ENCODE assay signal across 8 cellular contexts in genomic region chr6:134173007-134173690, GRCh38.
DNase-seq lines count a peak whose midpoint lies in the region; ATAC-seq, FAIRE-seq and TF ChIP-seq lines count a peak whose summit lies in the region.

No MANE protein-coding gene starts in this region.

- 11 to 25% (median 11%) methylated on average over 8 of the region's 8 CpGs for WGBS in ovary, 3 donors

- BruUV-seq in PC-3 (replicated peaks; lab: Mats Ljungman, UMichigan), result no TSS peak
- no TSS peak for BruUV-seq in endothelial cell of umbilical vein (replicated peaks; lab: Mats Ljungman, UMichigan)

- TF ChIP-seq EP300 in ovary (IDR thresholded peaks at IDR 0.05), result no peak

- no peaks in the 10 kb centered on the region for H3K9me2 ChIP-seq in PC-3 (replicated peaks; ENCODE audit: low read length)

- no peaks in the 10 kb centered on the region for H3K9me3 ChIP-seq in BLaER1
- no peaks in the 10 kb centered on the region for H3K9me3 ChIP-seq in PC-3 (ENCODE audit: low read length)
- H3K9me3 ChIP-seq in endothelial cell of umbilical vein (replicated peaks; ENCODE audit: control insufficient read depth, insufficient read depth, low read length), result no peaks in the 10 kb centered on the region
- no peaks in the 10 kb centered on the region for H3K9me3 ChIP-seq in ovary

- H3K4me1 ChIP-seq in BLaER1, result peaks cover 65% of the 10 kb centered on the region
- peaks cover 7% of the 10 kb centered on the region; the same call in 1 of the 2 replicates for H3K4me1 ChIP-seq in PC-3 (ENCODE audit: insufficient read depth, low read length)
- H3K4me1 ChIP-seq in endothelial cell of umbilical vein (ENCODE audit: control insufficient read depth, extremely low read depth, insufficient read depth, low read length), result peaks cover 55% of the 10 kb centered on the region
- peaks cover 6% of the 10 kb centered on the region for H3K4me1 ChIP-seq in ovary (ENCODE audit: insufficient read depth)

- H3F3A ChIP-seq in PC-3 (ENCODE audit: low read length, unreplicated experiment), result no peaks in the 10 kb centered on the region

- H3K27me3 ChIP-seq in BLaER1 (peaks cover 10% of the 10 kb centered on the region), PC-3 (ENCODE audit: low read length) (no peaks in the 10 kb centered on the region), endothelial cell of umbilical vein (ENCODE audit: control insufficient read depth in 2 of 2, insufficient read depth in 2 of 2, low read length in 2 of 2) (no peaks in the 10 kb centered on the region), ovary (no peaks in the 10 kb centered on the region)

- intact Hi-C loops in PC-3 (cut with micrococcal nuclease), result loop anchor here (5.0 to 10.0 kb wide), 4 partner anchors 122 to 769 kb away; no protein-coding TSS in a partner anchor
- intact Hi-C loops in endothelial cell of umbilical vein (cut with micrococcal nuclease), result no loop called here
- intact Hi-C loops in ovary (cut with DNase I), result loop anchor here (5.0 to 10.0 kb wide), 4 partner anchors 342 to 709 kb away; no protein-coding TSS in a partner anchor

- peaks cover 23% of the 10 kb centered on the region for H3K79me2 ChIP-seq in PC-3 (ENCODE audit: low read length)
- H3K79me2 ChIP-seq in endothelial cell of umbilical vein (ENCODE audit: control insufficient read depth, insufficient read depth, low read length), result peaks cover 55% of the 10 kb centered on the region

- FAIRE-seq in endothelial cell of umbilical vein (lab: Jason Lieb, UNC), result no peak
- FAIRE-seq in RCC 7860 (lab: Jason Lieb, UNC), result no peak

- H3K4me3 ChIP-seq in BLaER1 (peak overlapping the region; percentile 89), PC-3 (ENCODE audit: low read length) (peak overlapping the region; percentile 95), endothelial cell of umbilical vein (replicated peaks in 1 of 3; ENCODE audit: insufficient read depth in 1 of 3, low read depth in 1 of 3, low read length in 3 of 3) (peak overlapping the region; percentile 85 to 100 (median 98)), ovary (peak overlapping the region; percentile 86)

- H3K9ac ChIP-seq in BLaER1 (peak overlapping the region; percentile 37; the same call in 1 of the 2 replicates), PC-3 (ENCODE audit: low read length) (peak overlapping the region; percentile 95; the same call in 1 of the 2 replicates), endothelial cell of umbilical vein (replicated peaks; ENCODE audit: extremely low read depth, insufficient read depth, low read length) (peak overlapping the region; percentile 99)

- CTCF ChIA-PET in PC-3 (lab: Charles Lee), result interaction anchor here (0.5 to 1.1 kb wide), 4 partner anchors 25 to 767 kb away, joined by 3 read pairs; no protein-coding TSS in a partner anchor
- CTCF ChIA-PET in endothelial cell of umbilical vein (lab: Charles Lee), result interaction anchor here (0.6 to 2.5 kb wide), 17 partner anchors 19 to 984 kb away, joined by 3 to 36 read pairs (median 4); partner anchors contain the start of gene SGK1

- H3K4me2 ChIP-seq in BLaER1 (peak overlapping the region; percentile 95), PC-3 (ENCODE audit: low read length) (peak overlapping the region; percentile 88), endothelial cell of umbilical vein (ENCODE audit: insufficient read depth, low read length) (peak overlapping the region; percentile 93)

- TF ChIP-seq POLR2A in endothelial cell of umbilical vein (IDR thresholded peaks at IDR 0.05; ENCODE audit: low read depth, low read length), result no peak
- TF ChIP-seq POLR2A in ovary (IDR thresholded peaks at IDR 0.05), result no peak

- H3K27ac ChIP-seq in BLaER1 (no peak overlapping the region), PC-3 (ENCODE audit: low read length) (no peak overlapping the region), endothelial cell of umbilical vein (ENCODE audit: insufficient read depth, low read depth, low read length) (peak overlapping the region; percentile 98), ovary (peak overlapping the region in 1 of 2 donors; percentile 97)

- peaks cover 42% of the 10 kb centered on the region for H4K20me1 ChIP-seq in BLaER1
- H4K20me1 ChIP-seq in PC-3 (ENCODE audit: low read length), result peaks cover 18% of the 10 kb centered on the region
- H4K20me1 ChIP-seq in endothelial cell of umbilical vein (replicated peaks; ENCODE audit: control insufficient read depth, extremely low read depth, insufficient read depth, low read length), result peaks cover 11% of the 10 kb centered on the region

- H3K9me1 ChIP-seq in endothelial cell of umbilical vein (replicated peaks; ENCODE audit: control insufficient read depth, extremely low read depth, insufficient read depth, low read length), result no peaks in the 10 kb centered on the region

- no peak overlapping the region for H2AFZ ChIP-seq in PC-3 (ENCODE audit: low read length)
- no peak overlapping the region for H2AFZ ChIP-seq in endothelial cell of umbilical vein (ENCODE audit: low read depth, low read length)

- dilution Hi-C loops in endothelial cell of umbilical vein (cut with MboI; ENCODE audit: extremely low pct_ligation_motif_present, low sequenced_read_pairs), result no loop called here

- TF ChIP-seq CTCF in PC-3 (conservative IDR thresholded peaks at IDR 0.05; ENCODE audit: low read depth, low read length) (no peak), endothelial cell of umbilical vein (IDR thresholded peaks at IDR 0.05; ENCODE audit: extremely low read depth in 1 of 2, insufficient read depth in 1 of 2, low read depth in 1 of 2, low read length in 2 of 2) (no peak), ovary (IDR thresholded peaks at IDR 0.05) (no peak)

- no peak for DNase-seq in PC-3
- no peak for DNase-seq in endothelial cell of umbilical vein (ENCODE audit: low read depth, low spot score)
- DNase-seq in ovary, result no peak
- DNase-seq in stimulated activated CD4-positive, alpha-beta T cell treated with anti-CD3 and anti-CD28 coated beads, Interleukin-1b, Interleukin-23, amount 100 ng/mL, for 48 hours, result no peak
- DNase-seq in RCC 7860 (ENCODE audit: low spot score), result no peak
- no peak for DNase-seq in Ammon's horn (ENCODE audit: low spot score)
- no peak for DNase-seq in NAMALWA (ENCODE audit: low spot score)

- POLR2A ChIA-PET in PC-3 (lab: Charles Lee; ENCODE audit: unreplicated experiment) (no interaction called here), endothelial cell of umbilical vein (lab: Charles Lee) (interaction anchor here (0.6 to 1.8 kb wide), 9 partner anchors 246 to 768 kb away, joined by 3 to 9 read pairs (median 4); no protein-coding TSS in a partner anchor)

- ATAC-seq in PC-3, result no peak

- H3K36me3 ChIP-seq in BLaER1 (peaks cover 51% of the 10 kb centered on the region), PC-3 (ENCODE audit: low read depth, low read length) (peaks cover 42% of the 10 kb centered on the region), endothelial cell of umbilical vein (ENCODE audit: control insufficient read depth in 2 of 2, extremely low read depth in 1 of 2, insufficient read depth in 2 of 2, low read length in 2 of 2) (peaks cover 20 to 49% of the 10 kb centered on the region in 2 experiments), ovary (no peaks in the 10 kb centered on the region)

TF ChIP-seq in endothelial cell of umbilical vein, 7 proteins besides CTCF, POLR2A, EP300 and RAD21:
- TF ChIP-seq MYC (IDR thresholded peaks at IDR 0.05; ENCODE audit: low read depth, low read length), result no peak
- peak; percentile 68 for TF ChIP-seq POLR2AphosphoS5 (IDR thresholded peaks at IDR 0.05; ENCODE audit: insufficient read depth, low read depth, low read length)

Comparison
In these comparisons a context has a peak if more than half of its experiments do, and no peak if none do; other contexts are left out.
1. H3K9ac ChIP-seq: peak in every context shown above with its lines; median percentile 99 in endothelial cell of umbilical vein; 95 in PC-3; 37 in BLaER1.